In genomic region chr17:45123930-45124796, GRCh38 we compare ENCODE assay signal across 1 cellular context.
TF ChIP-seq lines count a peak whose summit lies in the region.

No MANE protein-coding gene starts in this region.

TF ChIP-seq in A549, 52 proteins besides CTCF, POLR2A, EP300 and RAD21 (continued from another document):
- TF ChIP-seq ATOH8 (CRISPR knock-in tag; IDR thresholded peaks at IDR 0.05; ENCODE audit: low read depth) (peak; percentile 67; the same call in 1 of the 2 replicates), ZNF302 (CRISPR knock-in tag; IDR thresholded peaks at IDR 0.05) (peak; percentile 42; the same call in 1 of the 2 replicates), FOSL2 (IDR thresholded peaks at IDR 0.05) (peak; percentile 96), FOSL2 (CRISPR knock-in tag; IDR thresholded peaks at IDR 0.05) (peak; percentile 100), BHLHE40 (IDR thresholded peaks at IDR 0.05; ENCODE audit: low read depth, low read length) (0 out of 2 replicates have a peak, but pooled peaks have one; percentile 3), RARB (CRISPR knock-in tag; IDR thresholded peaks at IDR 0.05) (peak; percentile 68; the same call in 1 of the 2 replicates), HOXA7 (CRISPR knock-in tag; IDR thresholded peaks at IDR 0.05) (peak; percentile 27; the same call in 1 of the 2 replicates), JUN (IDR thresholded peaks at IDR 0.05) (peak; percentile 71 to 97; a peak in 4 of 5 replicates), CBX2 (IDR thresholded peaks at IDR 0.05; ENCODE audit: borderline replicate concordance, low read depth) (no peak), ZFP36 (IDR thresholded peaks at IDR 0.05; ENCODE audit: borderline replicate concordance, partially characterized antibody) (no peak), HOXB13 (CRISPR knock-in tag; IDR thresholded peaks at IDR 0.05; ENCODE audit: low read depth) (peak; percentile 81; the same call in 1 of the 2 replicates)
